In the genomic region with DNA sequence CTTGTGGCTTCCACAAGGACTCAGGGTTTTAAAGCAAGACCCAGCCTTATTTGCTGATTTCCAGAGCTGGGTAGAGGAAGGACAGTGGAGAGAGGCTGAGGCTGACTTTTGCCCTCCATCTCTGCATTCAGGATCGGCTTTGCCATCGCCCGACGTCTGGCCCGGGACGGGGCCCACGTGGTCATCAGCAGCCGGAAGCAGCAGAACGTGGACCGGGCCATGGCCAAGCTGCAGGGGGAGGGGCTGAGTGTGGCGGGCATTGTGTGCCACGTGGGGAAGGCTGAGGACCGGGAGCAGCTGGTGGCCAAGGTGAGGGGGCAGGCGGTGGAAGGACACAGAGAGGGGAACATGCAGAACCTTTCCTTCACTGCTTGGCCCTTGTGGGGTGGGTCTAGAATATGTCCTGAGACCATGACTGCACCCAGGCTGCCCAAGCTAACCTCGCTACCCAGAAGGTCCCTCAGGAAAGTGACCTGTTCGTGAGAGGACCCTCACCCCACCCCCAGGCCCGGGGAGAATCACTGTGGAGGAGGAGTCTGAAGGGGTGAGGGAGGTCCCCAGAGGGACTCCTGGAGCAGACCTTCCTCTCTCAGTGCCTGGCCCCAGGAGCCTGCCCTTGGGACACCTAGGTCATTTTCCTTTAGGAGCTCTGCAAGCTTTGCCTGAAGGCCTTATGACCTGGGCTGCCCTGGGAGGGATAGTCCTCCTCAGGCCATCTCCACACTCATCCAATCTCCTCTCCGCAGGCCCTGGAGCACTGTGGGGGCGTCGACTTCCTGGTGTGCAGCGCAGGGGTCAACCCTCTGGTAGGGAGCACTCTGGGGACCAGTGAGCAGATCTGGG, we compare ENCODE assay signal across 15 cellular contexts. TPM values are rescaled to one million over a fixed set of nuclear protein-coding genes. Genes with fewer than 3 reads are reported as not detected.
"Had no signal": no experiment of that assay in that cellular context is flagged by ENCODE, and none has a peak within 500 bp of the region (broad histone marks: within the 10 kb centered on the region; RNA-seq: fewer than 3 reads in every experiment).

No MANE protein-coding gene starts in this region.

- ATAC-seq: effector memory CD8-positive, alpha-beta T cell; left colon had no signal

- H3K36me3 ChIP-seq: neutrophil, sigmoid colon had no signal

- DNase-seq: activated B cell treated with CpG ODN at 0.5 μM for 24 hours; activated CD4-positive, alpha-beta T cell treated with anti-CD3 and anti-CD28 coated beads, Interleukin-2, amount 10 ng/mL, durations not matched to agents 7 days and 5 days; activated naive CD4-positive, alpha-beta T cell treated with anti-CD3 and anti-CD28 coated beads, Interleukin-2, amount 50 U/mL, for 16 hours; effector memory CD8-positive, alpha-beta T cell; hypothalamus; left colon; naive B cell; sigmoid colon; stimulated activated CD4-positive, alpha-beta T cell treated with anti-CD3 and anti-CD28 coated beads, Interleukin-4, amount 100 ng/mL, for 1 hour; stimulated activated CD8-positive, alpha-beta memory T cell treated with anti-CD3 and anti-CD28 coated beads, Interleukin-4, amount 100 ng/mL, for 48 hours; T-helper 1 cell; testis had no signal

- H3K9me3 ChIP-seq: neutrophil, sigmoid colon, testis had no signal

- H3K4me3 ChIP-seq: lung, sigmoid colon, testis had no signal

- H3K27me3 ChIP-seq: neutrophil, sigmoid colon, testis had no signal

- FAIRE-seq: urothelium cell line had no signal

- H3K27ac ChIP-seq: neutrophil had no signal

RNA-seq across cellular contexts. Expression of a gene that starts 3.1 kb away (rescaled TPM):
- total RNA-seq: activated B cell treated with CpG ODN at 0.5 μM for 24 hours, sigmoid colon had no signal
